Comparison of ENCODE assay signal across 8 cellular contexts in the genomic region with DNA sequence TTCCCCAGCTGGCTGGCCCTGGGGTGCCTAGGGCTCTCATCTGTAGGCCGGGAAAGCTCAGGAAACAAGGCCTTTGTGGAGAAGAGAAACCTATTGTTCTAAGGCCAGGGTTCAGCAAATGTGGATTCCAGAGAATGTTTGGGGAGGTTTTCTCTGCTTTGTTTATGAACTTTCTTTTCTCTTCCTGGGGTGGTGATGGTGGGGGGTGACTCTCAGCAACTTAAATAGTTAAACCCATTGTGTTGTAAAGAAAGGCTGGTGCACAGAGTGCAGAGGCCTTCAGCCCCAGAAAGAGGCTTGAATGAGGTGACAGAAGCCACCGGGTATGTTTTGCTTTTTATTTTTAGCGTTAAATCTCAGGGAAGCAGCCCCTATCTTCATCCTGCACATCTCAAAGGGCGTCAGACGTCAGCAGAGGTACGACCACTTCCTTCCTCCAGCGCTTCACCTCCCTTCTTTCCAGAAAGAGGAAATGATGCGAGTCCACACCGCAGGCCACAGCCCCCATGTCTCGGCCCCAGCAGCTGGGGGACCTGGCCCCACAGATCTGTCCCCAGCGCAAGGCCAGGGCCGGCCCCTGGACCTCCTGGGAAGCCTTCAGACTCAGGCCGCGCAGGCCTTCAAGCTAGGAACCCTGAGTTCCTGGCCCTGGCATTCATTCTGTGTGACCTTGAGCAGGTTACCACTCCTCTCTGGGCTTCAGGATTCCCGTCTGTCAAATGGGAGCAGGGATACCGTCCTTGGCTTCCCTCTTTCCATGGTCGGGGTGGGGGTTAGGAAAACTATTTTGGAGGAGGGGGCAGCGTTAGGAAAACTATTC. TPM values are rescaled to one million over a fixed set of nuclear protein-coding genes. Genes with fewer than 3 reads are reported as not detected.
DNase-seq lines count a peak whose midpoint lies in the region; ATAC-seq, FAIRE-seq and TF ChIP-seq lines count a peak whose summit lies in the region.

No MANE protein-coding gene starts in this region.

- H2AFZ ChIP-seq in H1 (ENCODE audit: low read length), result no peak overlapping the region
- no peak overlapping the region for H2AFZ ChIP-seq in osteoblast (ENCODE audit: low read length)

- H3K9me3 Mint-ChIP-seq in IgD-negative memory B cell, result no peaks in the 10 kb centered on the region
- H3K9me3 Mint-ChIP-seq in activated CD8-positive, alpha-beta T cell treated with anti-CD3 and anti-CD28 coated beads for 36 hours, result no peaks in the 10 kb centered on the region

- H3K36me3 Mint-ChIP-seq in IgD-negative memory B cell, result no peaks in the 10 kb centered on the region
- H3K36me3 Mint-ChIP-seq in activated CD8-positive, alpha-beta T cell treated with anti-CD3 and anti-CD28 coated beads for 36 hours (ENCODE audit: low read depth), result peaks cover 24% of the 10 kb centered on the region

- DNase-seq in activated CD8-positive, alpha-beta T cell treated with anti-CD3 and anti-CD28 coated beads for 36 hours, result peak; percentile 92
- DNase-seq in H1 (ENCODE audit: low read depth in 1 of 2, low spot score in 2 of 2) (peak in 1 of 2 experiments; percentile 70), osteoblast (ENCODE audit: insufficient read length, low spot score, missing footprints) (no peak), testis (no peak), DMS153 (lab: John Stamatoyannopoulos, UW) (no peak)

- 3% methylated on average over 18 of the region's 18 CpGs; no CpG with 5 or more reads in 1 of the 2 experiments for WGBS in H1 (ENCODE audit: extremely low coverage in 1 of 2, insufficient coverage in 1 of 2, insufficient read length in 1 of 2, insufficient replicate concordance in 2 of 2, low coverage in 1 of 2, low lambda C conversion rate in 2 of 2, missing lambda C conversion rate in 1 of 2), 2 experiments
- 26 to 29% methylated on average over 13 to 18 of the region's 18 CpGs for WGBS in testis, 2 donors

- H3K4me3 Mint-ChIP-seq in IgD-negative memory B cell, result peak overlapping the region; percentile 90 to 98 (median 94)
- peak overlapping the region; percentile 85 for H3K4me3 Mint-ChIP-seq in activated CD8-positive, alpha-beta T cell treated with anti-CD3 and anti-CD28 coated beads for 36 hours

- H3K27ac Mint-ChIP-seq in IgD-negative memory B cell, result peak overlapping the region; percentile 95 to 98 (median 95)
- H3K27ac Mint-ChIP-seq in activated CD8-positive, alpha-beta T cell treated with anti-CD3 and anti-CD28 coated beads for 36 hours, result peak overlapping the region; percentile 99

- H3K27ac ChIP-seq in H1 (ENCODE audit: low read depth, low read length) (no peak overlapping the region), osteoblast (ENCODE audit: low read depth, low read length) (no peak overlapping the region), testis (no peak overlapping the region)

- no peak overlapping the region for H3K14ac ChIP-seq in H1 (ENCODE audit: insufficient read length)

- H4K20me1 ChIP-seq in H1 (replicated peaks in 1 of 2; ENCODE audit: control insufficient read depth in 1 of 2, insufficient read depth in 2 of 2, low read length in 2 of 2) (peaks cover 0 to 2% of the 10 kb centered on the region in 2 experiments), osteoblast (ENCODE audit: insufficient read depth, low read length) (no peaks in the 10 kb centered on the region)

- TF ChIP-seq RAD21 in H1 (IDR thresholded peaks at IDR 0.05 in 1 of 2, conservative IDR thresholded peaks at IDR 0.05 in 1 of 2; ENCODE audit: low read depth in 2 of 2, low read length in 2 of 2), result no peak

- H3K36me3 ChIP-seq in H1 (ENCODE audit: control insufficient read depth in 2 of 4, insufficient read depth in 4 of 4, low read length in 3 of 4) (no peaks in the 10 kb centered on the region), osteoblast (ENCODE audit: insufficient read depth, low read length) (no peaks in the 10 kb centered on the region), testis (ENCODE audit: low read depth, missing control alignments) (no peaks in the 10 kb centered on the region)

- CTCF ChIA-PET in activated CD8-positive, alpha-beta T cell treated with anti-CD3 and anti-CD28 coated beads for 36 hours (lab: Charles Lee), result interaction anchor here (0.7 to 3.8 kb wide), 15 partner anchors 11 to 172 kb away, joined by 3 to 48 read pairs (median 4); a partner anchor contains a TSS
- CTCF ChIA-PET in H1 (lab: Charles Lee; ENCODE audit: partially characterized antibody), result interaction anchor here (0.6 to 4.3 kb wide), 14 partner anchors 12 to 445 kb away, joined by 3 to 18 read pairs (median 5); a partner anchor contains a TSS

- TF ChIP-seq CTCF in activated CD8-positive, alpha-beta T cell treated with anti-CD3 and anti-CD28 coated beads for 36 hours (IDR thresholded peaks at IDR 0.05), result no peak
- TF ChIP-seq CTCF in H1 (IDR thresholded peaks at IDR 0.05; ENCODE audit: control extremely low read depth in 1 of 3, insufficient read depth in 1 of 3, low read depth in 1 of 3, low read length in 3 of 3) (no peak), osteoblast (IDR thresholded peaks at IDR 0.05; ENCODE audit: extremely low read depth, low read depth, low read length) (no peak), testis (IDR thresholded peaks at IDR 0.05) (no peak)

- intact Hi-C loops in activated CD8-positive, alpha-beta T cell treated with anti-CD3 and anti-CD28 coated beads for 36 hours (cut with micrococcal nuclease), result loop anchor here (5.0 kb wide), 4 partner anchors 42 to 87 kb away; a partner anchor contains a TSS
- intact Hi-C loops in testis (cut with DNase I; ENCODE audit: low total_unique reads), result no loop called here

- peak overlapping the region; percentile 86 for H3K18ac ChIP-seq in H1 (ENCODE audit: extremely low read depth, low read length)

- H3K4me1 ChIP-seq in H1 (replicated peaks in 1 of 4; ENCODE audit: control insufficient read depth in 3 of 4, insufficient read depth in 4 of 4, low read length in 3 of 4) (peaks cover 13 to 18% (median 15%) of the 10 kb centered on the region in 4 experiments), osteoblast (ENCODE audit: insufficient read depth, low read length) (no peaks in the 10 kb centered on the region), testis (peaks cover 15% of the 10 kb centered on the region)

- H3K9me3 ChIP-seq in H1 (ENCODE audit: insufficient read depth in 2 of 2, low read depth in 1 of 2, low read length in 1 of 2), result no peaks in the 10 kb centered on the region
- no peaks in the 10 kb centered on the region for H3K9me3 ChIP-seq in osteoblast (ENCODE audit: low read depth, low read length)
- H3K9me3 ChIP-seq in testis, result no peaks in the 10 kb centered on the region

- H3K27me3 ChIP-seq in H1 (replicated peaks in 1 of 4; ENCODE audit: control insufficient read depth in 3 of 4, extremely low read depth in 1 of 4, insufficient read depth in 3 of 4, low read length in 3 of 4), result peaks cover 4 to 25% (median 17%) of the 10 kb centered on the region in 4 experiments; a peak in 6 of 7 replicates
- peaks cover 43% of the 10 kb centered on the region for H3K27me3 ChIP-seq in osteoblast (ENCODE audit: insufficient read depth, low read length)
- H3K27me3 ChIP-seq in testis, result no peaks in the 10 kb centered on the region

- H3K4me3 ChIP-seq in H1 (ENCODE audit: extremely low read depth in 1 of 4, insufficient read depth in 2 of 4, low read depth in 3 of 4, low read length in 4 of 4) (peak overlapping the region; percentile 62 to 87 (median 63); a peak in 7 of 8 replicates), osteoblast (ENCODE audit: insufficient read depth, low read length) (peak overlapping the region; percentile 54), testis (peak overlapping the region; percentile 42 to 57)

- H4K8ac ChIP-seq in H1 (ENCODE audit: extremely low read depth, insufficient read depth, low read length), result peak overlapping the region; percentile 94

- POLR2A ChIA-PET in activated CD8-positive, alpha-beta T cell treated with anti-CD3 and anti-CD28 coated beads for 36 hours (lab: Charles Lee), result interaction anchor here (0.7 to 4.3 kb wide), 14 partner anchors 8 to 121 kb away, joined by 3 to 25 read pairs (median 4); a partner anchor contains a TSS
- POLR2A ChIA-PET in H1 (lab: Charles Lee; ENCODE audit: partially characterized antibody), result interaction anchor here (0.6 to 2.8 kb wide), 17 partner anchors 9 to 157 kb away, joined by 3 to 18 read pairs (median 4); a partner anchor contains a TSS

- peak overlapping the region; percentile 3; the same call in 1 of the 2 replicates for H2AK5ac ChIP-seq in H1 (ENCODE audit: low read depth, low read length)

- H3K9ac ChIP-seq in H1 (replicated peaks in 1 of 4; ENCODE audit: extremely low read depth in 1 of 4, low read depth in 3 of 4, low read length in 3 of 4), result peak overlapping the region in 2 of 4 experiments; percentile 14 to 20; a peak in 2 of 7 replicates

- H3K79me2 ChIP-seq in H1 (ENCODE audit: control insufficient read depth in 1 of 2, insufficient read depth in 2 of 2, low read length in 2 of 2), result no peaks in the 10 kb centered on the region
- H3K79me2 ChIP-seq in osteoblast (ENCODE audit: insufficient read depth, low read length), result no peaks in the 10 kb centered on the region

- H3K23me2 ChIP-seq in H1 (ENCODE audit: low read depth, low read length), result peaks cover 18% of the 10 kb centered on the region; the same call in 1 of the 2 replicates

- FAIRE-seq in H1 (lab: Jason Lieb, UNC), result peak; percentile 62

- H2BK15ac ChIP-seq in H1 (ENCODE audit: low read length), result no peak overlapping the region

- TF ChIP-seq EP300 in H1 (IDR thresholded peaks at IDR 0.05; ENCODE audit: borderline replicate concordance in 1 of 2, low read depth in 2 of 2, low read length in 2 of 2), result no peak; a peak in 1 of 3 replicates

- H3K4ac ChIP-seq in H1 (replicated peaks; ENCODE audit: insufficient read length, low read depth, low read length), result peak overlapping the region; percentile 9

- peak overlapping the region; percentile 83 to 87 for H3K4me2 ChIP-seq in H1 (ENCODE audit: insufficient read depth in 1 of 2, low read depth in 2 of 2, low read length in 2 of 2)
- H3K4me2 ChIP-seq in osteoblast (ENCODE audit: insufficient read depth, low read length), result peak overlapping the region; percentile 53

- ATAC-seq in GM18861 (IDR thresholded peaks at IDR 0.05; ENCODE audit: unreplicated experiment), result peak; percentile 35
- ATAC-seq in activated CD8-positive, alpha-beta T cell treated with anti-CD3 and anti-CD28 coated beads for 36 hours, result peak; percentile 66
- ATAC-seq in GM21390 (IDR thresholded peaks at IDR 0.05; ENCODE audit: unreplicated experiment), result no peak

- no peaks in the 10 kb centered on the region; the same call in 1 of the 2 replicates for H3K79me1 ChIP-seq in H1 (ENCODE audit: low read depth, low read length)

- peak overlapping the region; percentile 13 for H3K56ac ChIP-seq in H1 (replicated peaks; ENCODE audit: insufficient read length, low read depth, low read length)

- peak overlapping the region; percentile 63 for H4K91ac ChIP-seq in H1 (replicated peaks; ENCODE audit: insufficient read length, low read length)

- H2BK20ac ChIP-seq in H1 (ENCODE audit: low read length), result no peak overlapping the region; the same call in 1 of the 2 replicates

- no peak overlapping the region for H3K23ac ChIP-seq in H1 (ENCODE audit: insufficient read length)

- peak overlapping the region; percentile 88; the same call in 1 of the 2 replicates for H2BK12ac ChIP-seq in H1 (ENCODE audit: low read depth, low read length)

- H4K5ac ChIP-seq in H1 (ENCODE audit: insufficient read length, low read depth, low read length), result no peak overlapping the region

- H2BK5ac ChIP-seq in H1 (ENCODE audit: low read depth, low read length), result peak overlapping the region; percentile 95

- peaks cover 30 to 36% (median 32%) of the 10 kb centered on the region in 3 donors for H3K4me1 Mint-ChIP-seq in IgD-negative memory B cell
- H3K4me1 Mint-ChIP-seq in activated CD8-positive, alpha-beta T cell treated with anti-CD3 and anti-CD28 coated beads for 36 hours (ENCODE audit: low read depth), result peaks cover 44% of the 10 kb centered on the region

- peaks cover 2% of the 10 kb centered on the region for H3K27me3 Mint-ChIP-seq in IgD-negative memory B cell
- no peaks in the 10 kb centered on the region for H3K27me3 Mint-ChIP-seq in activated CD8-positive, alpha-beta T cell treated with anti-CD3 and anti-CD28 coated beads for 36 hours

- H2BK120ac ChIP-seq in H1 (replicated peaks; ENCODE audit: low read depth, low read length), result peak overlapping the region; percentile 82

- TF ChIP-seq POLR2A in H1 (IDR thresholded peaks at IDR 0.05; ENCODE audit: control extremely low read depth in 1 of 2, low read depth in 2 of 2, low read length in 2 of 2), result no peak; a peak in 1 of 3 replicates
- TF ChIP-seq POLR2A in testis (IDR thresholded peaks at IDR 0.05), result no peak

RNA-seq across cellular contexts. Expression of a gene that starts 0.6 kb away (rescaled TPM):
- polyA plus RNA-seq in IgD-negative memory B cell, result 68.0 TPM
- 10 to 100 TPM; 74.9 to 81.4 TPM for total RNA-seq in activated CD8-positive, alpha-beta T cell treated with anti-CD3 and anti-CD28 coated beads for 36 hours
- total RNA-seq in H1 (2021; fragmentation: NEBNext Ultra II Directional; extraction: Animal tissue kit (Norgen Biotek cat#: 25700)), result 8.9 and 9.7 TPM in 2 replicates
- polyA plus RNA-seq in H1 (2011; rRNA removed), result 2.6 and 3.8 TPM in 2 replicates
- 3.9 TPM for polyA plus RNA-seq in H1 (2011; cell fraction: cytosol; rRNA removed)
- polyA plus RNA-seq in H1 (2011; cell fraction: nucleus; rRNA removed), result 7.3 TPM
- polyA plus RNA-seq in H1 (2012, experiment 1 of 2), result 3.3 to 4.7 TPM (median 4.1 TPM) in 4 replicates
- polyA plus RNA-seq in H1 (2012, experiment 2 of 2), result 5.1 TPM
- 7.4 TPM for polyA plus RNA-seq in H1 (2013, experiment 1 of 2)
- 7.5 TPM for polyA plus RNA-seq in H1 (2013, experiment 2 of 2)
- polyA minus RNA-seq in H1 (2011; rRNA and poly(A)+ RNA removed), result 7.7 and 10.3 TPM in 2 replicates
- polyA minus RNA-seq in H1 (2011; cell fraction: cytosol; rRNA and poly(A)+ RNA removed), result 3.9 TPM
- 3.4 TPM for polyA minus RNA-seq in H1 (2011; cell fraction: nucleus; rRNA and poly(A)+ RNA removed)
- total RNA-seq in osteoblast, result not detected in 2 replicates
- 1 to 10 TPM; 1.2 to 1.3 TPM for total RNA-seq in testis
- 3.7 TPM for polyA plus RNA-seq in testis (ENCODE audit: insufficient read depth, low read depth, low replicate concordance)

RNA-seq across cellular contexts. Expression of a gene that starts 56.6 kb away (rescaled TPM):
- polyA plus RNA-seq in IgD-negative memory B cell (12.5 TPM), H1 (2011; rRNA removed) (10.4 and 11.7 TPM in 2 replicates), testis (ENCODE audit: insufficient read depth, low read depth, low replicate concordance) (18.9 TPM)
- 1 to 10 TPM; 7.1 to 7.4 TPM for total RNA-seq in activated CD8-positive, alpha-beta T cell treated with anti-CD3 and anti-CD28 coated beads for 36 hours
- total RNA-seq in H1 (2021; fragmentation: NEBNext Ultra II Directional; extraction: Animal tissue kit (Norgen Biotek cat#: 25700)), result 14.1 and 14.4 TPM in 2 replicates
- 12.6 TPM for polyA plus RNA-seq in H1 (2011; cell fraction: cytosol; rRNA removed)
- 19.7 TPM for polyA plus RNA-seq in H1 (2011; cell fraction: nucleus; rRNA removed)
- polyA plus RNA-seq in H1 (2012, experiment 1 of 2), result 10.0 to 12.0 TPM (median 11.3 TPM) in 4 replicates
- 10.4 TPM for polyA plus RNA-seq in H1 (2012, experiment 2 of 2)
- 9.9 TPM for polyA plus RNA-seq in H1 (2013, experiment 1 of 2)
- 9.2 TPM for polyA plus RNA-seq in H1 (2013, experiment 2 of 2)
- 10.7 and 11.4 TPM in 2 replicates for polyA minus RNA-seq in H1 (2011; rRNA and poly(A)+ RNA removed)
- 6.6 TPM for polyA minus RNA-seq in H1 (2011; cell fraction: cytosol; rRNA and poly(A)+ RNA removed)
- polyA minus RNA-seq in H1 (2011; cell fraction: nucleus; rRNA and poly(A)+ RNA removed), result 9.6 TPM
- total RNA-seq in osteoblast (5.8 and 6.2 TPM in 2 replicates), testis (10 to 100 TPM; 22.7 to 26.9 TPM)
